19 cellular contexts compared by ENCODE assay signal in the genomic region with DNA sequence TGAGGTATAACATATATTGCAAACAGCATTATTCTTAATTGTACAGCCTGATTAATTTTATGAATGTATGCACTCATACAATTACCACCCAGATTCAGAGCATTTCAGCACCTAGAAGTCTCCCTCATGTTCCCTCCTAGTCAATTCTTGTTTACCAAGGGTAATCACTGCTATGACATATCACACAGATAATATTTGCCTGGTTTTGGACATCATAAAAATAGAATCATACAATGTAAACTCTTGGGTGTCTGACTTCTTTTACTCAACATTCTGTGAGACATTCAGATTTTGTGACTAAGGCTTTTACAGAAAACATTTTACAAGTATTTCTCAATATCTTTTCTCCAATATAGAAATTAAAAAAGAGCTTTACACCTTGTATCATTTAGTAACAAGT.
DNase-seq lines count a peak whose midpoint lies in the region; ATAC-seq and TF ChIP-seq lines count a peak whose summit lies in the region.
"Had no signal": no experiment of that assay in that cellular context is flagged by ENCODE, and none has a peak within 500 bp of the region (broad histone marks: within the 10 kb centered on the region; RNA-seq: fewer than 3 reads in every experiment).

No MANE protein-coding gene starts in this region.

- H3K36me3 ChIP-seq in adipocyte (ENCODE audit: control insufficient read depth, insufficient read depth, low read length, severe bottlenecking) (peaks cover 2% of the 10 kb centered on the region), esophagus squamous epithelium (peaks cover 0 to 17% (median 0%) of the 10 kb centered on the region in 3 donors), osteoblast (ENCODE audit: insufficient read depth, low read length) (no peaks in the 10 kb centered on the region)
- H3K36me3 ChIP-seq: BE2C, SJSA1 had no signal

- ATAC-seq in GM21576 (IDR thresholded peaks at IDR 0.05; ENCODE audit: unreplicated experiment): no peak
- ATAC-seq: Right ventricle myocardium inferior had no signal

- peaks cover 20% of the 10 kb centered on the region for H3K4me1 ChIP-seq in adipocyte (ENCODE audit: control insufficient read depth, insufficient read depth, low read length)
- H3K4me1 ChIP-seq in esophagus squamous epithelium: peaks cover 0 to 24% (median 10%) of the 10 kb centered on the region in 3 donors
- peaks cover 12% of the 10 kb centered on the region for H3K4me1 ChIP-seq in osteoblast (ENCODE audit: insufficient read depth, low read length)
- H3K4me1 ChIP-seq: BE2C, SJSA1 had no signal

- no peak overlapping the region for H3K4me2 ChIP-seq in osteoblast (ENCODE audit: insufficient read depth, low read length)

- intact Hi-C loops in esophagus squamous epithelium (cut with DNase I): no loop called here

- H3K9me3 ChIP-seq in adipocyte (ENCODE audit: control insufficient read depth, low read length): no peaks in the 10 kb centered on the region
- H3K9me3 ChIP-seq in esophagus squamous epithelium: no peaks in the 10 kb centered on the region
- H3K9me3 ChIP-seq in osteoblast (ENCODE audit: low read depth, low read length): no peaks in the 10 kb centered on the region
- H3K9me3 ChIP-seq: BE2C, SJSA1 had no signal

- H2AFZ ChIP-seq in osteoblast (ENCODE audit: low read length): no peak overlapping the region

- DNase-seq in LNCaP clone FGC (ENCODE audit: low read depth) (peak; percentile 56), adipocyte (ENCODE audit: low read depth) (peak; percentile 11), esophagus squamous epithelium (lab: John Stamatoyannopoulos, UW) (no peak), osteoblast (ENCODE audit: insufficient read length, low spot score, missing footprints) (peak; percentile 36), dermis blood vessel endothelial cell (no peak), cerebellar cortex (ENCODE audit: low spot score) (no peak), foreskin fibroblast (no peak)
- DNase-seq: BE2C, HFFc6, KBM-7, NCI-H1105 treated with DMSO at 0.1 percent for 48 hours, NCI-H2029 treated with DMSO at 0.1 percent for 48 hours, NCI-H345, NCI-H524, NCI-H82 had no signal

- H3K9ac ChIP-seq in adipocyte (ENCODE audit: low read length): no peak overlapping the region

- H3K27me3 ChIP-seq in adipocyte (replicated peaks; ENCODE audit: control insufficient read depth, insufficient read depth, low read length): no peaks in the 10 kb centered on the region
- H3K27me3 ChIP-seq in esophagus squamous epithelium: no peaks in the 10 kb centered on the region
- H3K27me3 ChIP-seq in osteoblast (ENCODE audit: insufficient read depth, low read length): no peaks in the 10 kb centered on the region
- H3K27me3 ChIP-seq: BE2C, SJSA1 had no signal

- H4K20me1 ChIP-seq in osteoblast (ENCODE audit: insufficient read depth, low read length): peaks cover 10% of the 10 kb centered on the region

- TF ChIP-seq CTCF in LNCaP clone FGC (IDR thresholded peaks at IDR 0.05; ENCODE audit: control insufficient read depth, extremely low read depth, insufficient read depth) (no peak), esophagus squamous epithelium (IDR thresholded peaks at IDR 0.05) (no peak), osteoblast (IDR thresholded peaks at IDR 0.05; ENCODE audit: extremely low read depth, low read depth, low read length) (no peak), foreskin fibroblast (IDR thresholded peaks at IDR 0.05; ENCODE audit: low read depth, low read length) (no peak)

- H3K27ac ChIP-seq in esophagus squamous epithelium: peak overlapping the region in 3 of 4 donors; percentile 15 to 33 (median 27)
- no peak overlapping the region for H3K27ac ChIP-seq in osteoblast (ENCODE audit: low read depth, low read length)
- H3K27ac ChIP-seq: HL-60, SJSA1 had no signal

- H3K4me3 ChIP-seq in LNCaP clone FGC (ENCODE audit: low read depth, low read length) (no peak overlapping the region), adipocyte (ENCODE audit: low read length) (no peak overlapping the region), esophagus squamous epithelium (no peak overlapping the region), osteoblast (ENCODE audit: insufficient read depth, low read length) (no peak overlapping the region), foreskin fibroblast (ENCODE audit: low read depth in 1 of 2, low read length in 2 of 2) (no peak overlapping the region)
- H3K4me3 ChIP-seq: SJSA1 had no signal

- peaks cover 2% of the 10 kb centered on the region for H3K79me2 ChIP-seq in osteoblast (ENCODE audit: insufficient read depth, low read length)

- no peak for TF ChIP-seq POLR2A in esophagus squamous epithelium (IDR thresholded peaks at IDR 0.05)

Comparison
In these comparisons a context has a peak if more than half of its experiments do, and no peak if none do; other contexts are left out.
1. DNase-seq: peak in LNCaP clone FGC (single experiment), adipocyte (single experiment) and osteoblast (single experiment); none in esophagus squamous epithelium (single experiment), dermis blood vessel endothelial cell (single experiment), cerebellar cortex (single experiment) and foreskin fibroblast (0 of 2).